ENCODE assay signal across 24 cellular contexts in genomic region chr11:81470446-81470845, GRCh38.
"Had no signal": no experiment of that assay in that cellular context is flagged by ENCODE, and none has a peak within 500 bp of the region (broad histone marks: within the 10 kb centered on the region; RNA-seq: fewer than 3 reads in every experiment).

No MANE protein-coding gene starts in this region.

- H3K9me3 Mint-ChIP-seq: nephron had no signal

- H3K4me1 ChIP-seq: left lung, prostate gland, tibial artery had no signal

- H3K9me3 ChIP-seq: neutrophil, ovary, prostate gland, tibial artery had no signal

- H3K4me3 ChIP-seq: left lung, ovary, prostate gland, tibial artery had no signal

- H3K27ac ChIP-seq: brain microvascular endothelial cell, left lung, neutrophil, ovary, prostate gland, tibial artery had no signal

- DNase-seq: activated CD8-positive, alpha-beta memory T cell treated with anti-CD3 and anti-CD28 coated beads for 24 hours; activated CD8-positive, alpha-beta memory T cell treated with anti-CD3 and anti-CD28 coated beads, Interleukin-2, amount 50 U/mL, for 4 hours; activated T-cell treated with anti-CD3 and anti-CD28 coated beads, Interleukin-2, amount 50 U/mL, for 24 hours; aorta; brain microvascular endothelial cell; caudate nucleus; dermis blood vessel endothelial cell; effector CD8-positive, alpha-beta T cell; foreskin melanocyte; immature natural killer cell; left lung; midbrain; stimulated activated CD4-positive, alpha-beta T cell treated with anti-CD3 and anti-CD28 coated beads, Interleukin-4, amount 100 ng/mL, for 4 hours; stimulated activated naive CD8-positive, alpha-beta T cell treated with anti-CD3 and anti-CD28 coated beads, Interleukin-15, Interleukin-2, amounts not matched to agents 100 U/mL and 50 U/mL, for 24 hours; T-helper 9 cell had no signal

- H3K36me3 Mint-ChIP-seq: activated naive CD4-positive, alpha-beta T cell treated with anti-CD3 and anti-CD28 coated beads, Interleukin-2, amount 50 U/mL, for 72 hours; immature natural killer cell; WTC11 had no signal

- H3K27me3 ChIP-seq: brain microvascular endothelial cell, left lung, neutrophil, ovary, tibial artery had no signal

- H3K4me1 Mint-ChIP-seq: activated T-helper 17 cell treated with anti-CD3 and anti-CD28 coated beads, Interleukin-2, amount 50 U/mL, for 72 hours; immature natural killer cell; nephron had no signal

- H3K27me3 Mint-ChIP-seq: activated T-cell treated with anti-CD3 and anti-CD28 coated beads, Interleukin-2, amount 50 U/mL, for 24 hours; activated T-helper 17 cell treated with anti-CD3 and anti-CD28 coated beads, Interleukin-2, amount 50 U/mL, for 72 hours had no signal

- H3K27ac Mint-ChIP-seq: activated naive CD4-positive, alpha-beta T cell treated with anti-CD3 and anti-CD28 coated beads, Interleukin-2, amount 50 U/mL, for 72 hours; activated T-cell treated with anti-CD3 and anti-CD28 coated beads, Interleukin-2, amount 50 U/mL, for 24 hours; activated T-helper 17 cell treated with anti-CD3 and anti-CD28 coated beads, Interleukin-2, amount 50 U/mL, for 72 hours; immature natural killer cell; nephron; WTC11 had no signal

- ATAC-seq: activated naive CD4-positive, alpha-beta T cell treated with anti-CD3 and anti-CD28 coated beads, Interleukin-2, amount 50 U/mL, for 72 hours; activated T-helper 17 cell treated with anti-CD3 and anti-CD28 coated beads, Interleukin-2, amount 50 U/mL, for 72 hours; esophagus mucosa; left lung; stimulated activated naive CD8-positive, alpha-beta T cell treated with anti-CD3 and anti-CD28 coated beads, Interleukin-15, Interleukin-2, amounts not matched to agents 100 U/mL and 50 U/mL, for 24 hours; WTC11 had no signal

- H3K4me3 Mint-ChIP-seq: activated T-cell treated with anti-CD3 and anti-CD28 coated beads, Interleukin-2, amount 50 U/mL, for 24 hours; activated T-helper 17 cell treated with anti-CD3 and anti-CD28 coated beads, Interleukin-2, amount 50 U/mL, for 72 hours; immature natural killer cell; nephron; WTC11 had no signal

- H3K36me3 ChIP-seq: brain microvascular endothelial cell, left lung, neutrophil, ovary, prostate gland, tibial artery had no signal
